Comparison of ENCODE assay signal across 11 cellular contexts in genomic region chr1:61184714-61185106, GRCh38.
DNase-seq lines count a peak whose midpoint lies in the region; ATAC-seq and TF ChIP-seq lines count a peak whose summit lies in the region.
"Had no signal": no experiment of that assay in that cellular context is flagged by ENCODE, and none has a peak within 500 bp of the region (broad histone marks: within the 10 kb centered on the region; RNA-seq: fewer than 3 reads in every experiment).

No MANE protein-coding gene starts in this region.

- no peaks in the 10 kb centered on the region for H3K9me3 Mint-ChIP-seq in chondrocyte (ENCODE audit: low read depth)
- H3K9me3 Mint-ChIP-seq: activated CD8-positive, alpha-beta T cell treated with anti-CD3 and anti-CD28 coated beads for 36 hours had no signal

- DNase-seq in PC-3 (no peak), chondrocyte (ENCODE audit: low spot score) (no peak), lower lobe of right lung (no peak), testis (no peak), NCI-H2107 treated with DMSO at 0.1 percent for 48 hours (lab: John Stamatoyannopoulos, UW; ENCODE audit: unreplicated experiment) (no peak)
- no peak for DNase-seq in activated CD8-positive, alpha-beta memory T cell treated with anti-CD3 and anti-CD28 coated beads, Interleukin-2, amount 50 U/mL, for 4 hours
- DNase-seq in activated CD8-positive, alpha-beta memory T cell treated with anti-CD3 and anti-CD28 coated beads, Interleukin-2, amount 50 U/mL, for 48 hours, result no peak
- DNase-seq: activated CD8-positive, alpha-beta T cell treated with anti-CD3 and anti-CD28 coated beads for 36 hours had no signal

- H2AFZ ChIP-seq in PC-3 (ENCODE audit: low read length), result no peak overlapping the region

- H3F3A ChIP-seq in PC-3 (ENCODE audit: low read length, unreplicated experiment), result no peaks in the 10 kb centered on the region

- H3K36me3 ChIP-seq in PC-3 (ENCODE audit: low read depth, low read length), result no peaks in the 10 kb centered on the region
- no peaks in the 10 kb centered on the region for H3K36me3 ChIP-seq in lower lobe of right lung
- H3K36me3 ChIP-seq in testis (ENCODE audit: low read depth, missing control alignments), result no peaks in the 10 kb centered on the region
- H3K36me3 ChIP-seq: MG63 had no signal

- H3K79me2 ChIP-seq in PC-3 (ENCODE audit: low read length), result no peaks in the 10 kb centered on the region

- H3K9me2 ChIP-seq in PC-3 (replicated peaks; ENCODE audit: low read length), result no peaks in the 10 kb centered on the region

- ATAC-seq in PC-3 (no peak), lower lobe of right lung (no peak), GM21526 (IDR thresholded peaks at IDR 0.05; ENCODE audit: low FRiP score, unreplicated experiment) (no peak)
- ATAC-seq: activated CD8-positive, alpha-beta T cell treated with anti-CD3 and anti-CD28 coated beads for 36 hours had no signal

- no peaks in the 10 kb centered on the region for H4K20me1 ChIP-seq in PC-3 (ENCODE audit: low read length)

- H3K9ac ChIP-seq in PC-3 (ENCODE audit: low read length), result no peak overlapping the region

- H3K9me3 ChIP-seq in PC-3 (ENCODE audit: low read length) (no peaks in the 10 kb centered on the region), lower lobe of right lung (no peaks in the 10 kb centered on the region), testis (no peaks in the 10 kb centered on the region)
- H3K9me3 ChIP-seq: MG63 had no signal

- H3K4me1 ChIP-seq in PC-3 (ENCODE audit: insufficient read depth, low read length) (peaks cover 11% of the 10 kb centered on the region), lower lobe of right lung (peaks cover 27% of the 10 kb centered on the region), testis (peaks cover 36% of the 10 kb centered on the region)

- TF ChIP-seq POLR2A in testis (IDR thresholded peaks at IDR 0.05), result no peak

- no peaks in the 10 kb centered on the region for H3K27me3 Mint-ChIP-seq in chondrocyte (ENCODE audit: low read depth)
- H3K27me3 Mint-ChIP-seq: activated CD8-positive, alpha-beta T cell treated with anti-CD3 and anti-CD28 coated beads for 36 hours had no signal

- no peak for TF ChIP-seq CTCF in PC-3 (conservative IDR thresholded peaks at IDR 0.05; ENCODE audit: low read depth, low read length)
- TF ChIP-seq CTCF in chondrocyte (IDR thresholded peaks at IDR 0.05), result no peak
- no peak for TF ChIP-seq CTCF in lower lobe of right lung (IDR thresholded peaks at IDR 0.05)
- no peak for TF ChIP-seq CTCF in testis (IDR thresholded peaks at IDR 0.05)

- peaks cover 67% of the 10 kb centered on the region for H3K4me1 Mint-ChIP-seq in chondrocyte (ENCODE audit: low read depth)

- CTCF ChIA-PET in PC-3 (lab: Charles Lee), result no interaction called here

- H3K27me3 ChIP-seq in PC-3 (ENCODE audit: low read length) (no peaks in the 10 kb centered on the region), lower lobe of right lung (ENCODE audit: low read depth) (no peaks in the 10 kb centered on the region), testis (no peaks in the 10 kb centered on the region)
- H3K27me3 ChIP-seq: MG63 had no signal

- H3K4me2 ChIP-seq in PC-3 (ENCODE audit: low read length), result peak overlapping the region; percentile 4; the same call in 1 of the 2 replicates

- H3K4me3 ChIP-seq in PC-3 (ENCODE audit: low read length) (no peak overlapping the region), lower lobe of right lung (peak overlapping the region; percentile 46), testis (peak overlapping the region; percentile 26 to 47)
- H3K4me3 ChIP-seq: MG63 had no signal

- peak overlapping the region; percentile 68 for H3K4me3 Mint-ChIP-seq in chondrocyte (ENCODE audit: unreplicated experiment)
- H3K4me3 Mint-ChIP-seq: activated CD8-positive, alpha-beta T cell treated with anti-CD3 and anti-CD28 coated beads for 36 hours; activated naive CD8-positive, alpha-beta T cell had no signal

- no peaks in the 10 kb centered on the region for H3K36me3 Mint-ChIP-seq in chondrocyte (ENCODE audit: low read depth)

- peak overlapping the region; percentile 98 for H3K27ac Mint-ChIP-seq in chondrocyte (ENCODE audit: unreplicated experiment)
- H3K27ac Mint-ChIP-seq: activated CD8-positive, alpha-beta T cell treated with anti-CD3 and anti-CD28 coated beads for 36 hours; activated naive CD8-positive, alpha-beta T cell had no signal

- POLR2A ChIA-PET in PC-3 (lab: Charles Lee; ENCODE audit: unreplicated experiment), result no interaction called here

- no TSS peak for BruUV-seq in PC-3 (replicated peaks; lab: Mats Ljungman, UMichigan)

- H3K27ac ChIP-seq in PC-3 (ENCODE audit: low read length) (no peak overlapping the region), lower lobe of right lung (peak overlapping the region; percentile 72), testis (peak overlapping the region; percentile 41 to 81)

- 1 to 2% methylated on average over 3 of the region's 3 CpGs for WGBS in testis, 2 donors

- intact Hi-C loops in PC-3 (cut with micrococcal nuclease), result no loop called here
- intact Hi-C loops in lower lobe of right lung (cut with DNase I), result no loop called here
- intact Hi-C loops in testis (cut with DNase I; ENCODE audit: low total_unique reads), result no loop called here
